In the genomic region with DNA sequence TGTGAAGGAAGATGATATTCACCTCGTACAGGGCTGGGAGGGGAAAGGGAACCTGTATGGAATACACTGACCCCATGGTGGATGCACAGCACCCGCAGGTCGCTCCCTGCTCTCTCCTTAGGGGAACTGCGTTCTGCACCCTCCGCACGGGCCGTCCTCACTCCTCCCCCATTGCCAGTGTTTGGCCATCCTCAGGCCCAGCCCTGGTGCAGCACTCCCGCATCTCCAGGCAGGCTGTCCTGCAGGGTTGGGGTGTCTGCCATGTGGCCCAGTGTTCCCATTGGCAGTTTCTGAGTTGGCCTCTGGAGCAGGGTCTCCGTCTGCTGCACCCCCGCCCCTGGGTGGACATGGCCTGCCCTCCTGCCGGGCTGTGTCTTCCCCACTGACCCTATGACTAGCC, we compare ENCODE assay signal across 18 cellular contexts. TPM values are rescaled to one million over a fixed set of nuclear protein-coding genes. Genes with fewer than 3 reads are reported as not detected.
"Had no signal": no experiment of that assay in that cellular context is flagged by ENCODE, and none has a peak within 500 bp of the region (broad histone marks: within the 10 kb centered on the region; RNA-seq: fewer than 3 reads in every experiment).

No MANE protein-coding gene starts in this region.

- H3K4me3 ChIP-seq: coronary artery, dorsolateral prefrontal cortex, hepatocyte, psoas muscle had no signal

- H3K36me3 ChIP-seq: neutrophil had no signal

- H3K4me1 ChIP-seq: psoas muscle had no signal

- H3K9me3 ChIP-seq: neutrophil, psoas muscle had no signal

- H3K9me3 Mint-ChIP-seq: naive thymus-derived CD4-positive, alpha-beta T cell; nephron progenitor cell had no signal

- H3K27me3 Mint-ChIP-seq: naive thymus-derived CD4-positive, alpha-beta T cell had no signal

- H3K4me2 ChIP-seq: hepatocyte had no signal

- H3K27ac ChIP-seq: coronary artery, dorsolateral prefrontal cortex, hepatocyte, psoas muscle had no signal

- H3K27me3 ChIP-seq: dorsolateral prefrontal cortex, hepatocyte, neutrophil had no signal

- H3K4me3 Mint-ChIP-seq: naive thymus-derived CD4-positive, alpha-beta T cell; nephron progenitor cell had no signal

- H3K79me2 ChIP-seq: hepatocyte had no signal

- H2AFZ ChIP-seq: hepatocyte had no signal

- ATAC-seq: naive thymus-derived CD4-positive, alpha-beta T cell; sciatic nerve had no signal

- DNase-seq: dorsolateral prefrontal cortex; effector CD8-positive, alpha-beta T cell; foreskin melanocyte; head of caudate nucleus; mammary epithelial cell; naive thymus-derived CD4-positive, alpha-beta T cell; nephron progenitor cell; retina; stimulated activated CD4-positive, alpha-beta T cell treated with anti-CD3 and anti-CD28 coated beads, Interleukin-2, amount 100 ng/mL, for 24 hours; stimulated activated CD4-positive, alpha-beta T cell treated with anti-CD3 and anti-CD28 coated beads, Interleukin-4, amount 100 ng/mL, for 4 hours; stimulated activated naive CD4-positive, alpha-beta T cell treated with Interleukin-2 at 50 U/mL for 16 hours; trophoblast cell had no signal

RNA-seq across cellular contexts. Expression of a gene that starts 19.1 kb away (rescaled TPM):
- total RNA-seq: kidney epithelial cell, mammary epithelial cell had no signal
- polyA plus RNA-seq: mammary epithelial cell had no signal
